13 cellular contexts compared by ENCODE assay signal in the genomic region with DNA sequence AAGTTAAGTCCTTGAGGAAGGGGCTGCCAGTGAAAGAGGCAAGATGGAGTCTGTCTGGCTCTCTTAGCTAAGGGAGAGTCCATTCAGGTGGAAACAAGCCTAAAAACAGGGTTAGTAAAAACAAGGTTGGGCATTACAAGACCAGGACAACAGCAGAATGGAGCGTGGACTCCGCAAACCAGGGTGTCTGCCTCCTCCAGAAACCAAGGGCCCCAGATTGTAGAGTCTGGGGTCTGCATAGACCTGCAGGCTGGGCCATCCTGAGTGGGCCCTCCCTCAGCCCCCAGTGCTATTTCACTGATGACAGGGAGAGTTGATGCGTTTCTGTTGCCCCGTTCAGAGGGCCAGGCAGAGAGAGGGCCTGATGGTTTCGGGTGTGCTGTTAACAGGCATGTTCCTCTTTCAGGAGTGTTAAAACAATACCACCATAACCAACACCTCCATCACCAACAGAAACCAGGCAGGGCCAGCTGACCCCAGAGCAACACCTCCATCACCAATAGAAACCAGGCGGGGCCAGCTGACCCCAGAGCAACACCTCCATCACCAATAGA. TPM values are rescaled to one million over a fixed set of nuclear protein-coding genes. Genes with fewer than 3 reads are reported as not detected.
DNase-seq lines count a peak whose midpoint lies in the region; ATAC-seq, FAIRE-seq and TF ChIP-seq lines count a peak whose summit lies in the region.
"Not testable (repeated sequence)": the region's sequence is repeated elsewhere in the genome, so short reads cannot be mapped to it uniquely, and the experiment has no call there.
"Had no signal": no experiment of that assay in that cellular context is flagged by ENCODE, and none has a peak within 500 bp of the region (broad histone marks: within the 10 kb centered on the region; RNA-seq: fewer than 3 reads in every experiment).

No MANE protein-coding gene starts in this region.

- FAIRE-seq in GM12892 (lab: Jason Lieb, UNC), result peak; percentile 89

- not testable (repeated sequence) for TF ChIP-seq POLR2A in GM12892 (IDR thresholded peaks at IDR 0.05; ENCODE audit: low read depth, low read length)

- not testable (repeated sequence) for TF ChIP-seq CTCF in osteoblast (IDR thresholded peaks at IDR 0.05; ENCODE audit: extremely low read depth, low read depth, low read length)

- H3K27ac ChIP-seq in osteoblast (ENCODE audit: low read depth, low read length), result not testable (repeated sequence)

- DNase-seq in GM12892 (ENCODE audit: insufficient read length) (peak; percentile 55), RPMI8226 (peak; percentile 64), osteoblast (ENCODE audit: insufficient read length, low spot score, missing footprints) (peak; percentile 58)

- not testable (repeated sequence) for H3K4me2 ChIP-seq in osteoblast (ENCODE audit: insufficient read depth, low read length)

- peak; percentile 88 for ATAC-seq in GM18909 (IDR thresholded peaks at IDR 0.05; ENCODE audit: poor library complexity, unreplicated experiment)
- ATAC-seq in GM19468 (IDR thresholded peaks at IDR 0.05; ENCODE audit: extremely low read depth, unreplicated experiment), result peak; percentile 69
- peak; percentile 74 for ATAC-seq in HG02588 (IDR thresholded peaks at IDR 0.05; ENCODE audit: unreplicated experiment)
- ATAC-seq in HG03060 (IDR thresholded peaks at IDR 0.05; ENCODE audit: low read depth, unreplicated experiment), result peak; percentile 84
- ATAC-seq in HG03457 (IDR thresholded peaks at IDR 0.05; ENCODE audit: unreplicated experiment), result peak; percentile 73

- H3K36me3 ChIP-seq in osteoblast (ENCODE audit: insufficient read depth, low read length), result not testable (repeated sequence)

- not testable (repeated sequence) for H4K20me1 ChIP-seq in osteoblast (ENCODE audit: insufficient read depth, low read length)

- H3K9me3 ChIP-seq in osteoblast (ENCODE audit: low read depth, low read length), result not testable (repeated sequence)

- H3K4me3 ChIP-seq in osteoblast (ENCODE audit: insufficient read depth, low read length), result not testable (repeated sequence)

- H3K79me2 ChIP-seq in osteoblast (ENCODE audit: insufficient read depth, low read length), result not testable (repeated sequence)

- H2AFZ ChIP-seq in osteoblast (ENCODE audit: low read length), result not testable (repeated sequence)

- H3K27me3 ChIP-seq in osteoblast (ENCODE audit: insufficient read depth, low read length), result peaks cover 29% of the 10 kb centered on the region

- not testable (repeated sequence) for H3K4me1 ChIP-seq in osteoblast (ENCODE audit: insufficient read depth, low read length)

RNA-seq across cellular contexts. Expression of a gene that starts 6.6 kb away (rescaled TPM):
- polyA plus RNA-seq in GM12892 (2012; ENCODE audit: missing spikeins), result 0.06 TPM
- under 0.01 TPM in 1 of 2 replicates, not detected in the other for total RNA-seq in osteoblast
- total RNA-seq: cardiac septum, glomerular endothelial cell, H4, sigmoid colon had no signal
- polyA plus RNA-seq: SK-N-SH had no signal
